ENCODE assay signal across 8 cellular contexts in genomic region chr5:50445281-50445949, GRCh38. TPM values are rescaled to one million over a fixed set of nuclear protein-coding genes. Genes with fewer than 3 reads are reported as not detected.
A peak's percentile ranks its signal among the peaks of the same experiment; 100 is the strongest.
DNase-seq lines count a peak whose midpoint lies in the region; ATAC-seq lines count a peak whose summit lies in the region.

No MANE protein-coding gene starts in this region.

- H3K4me3 Mint-ChIP-seq in activated T-cell treated with anti-CD3 and anti-CD28 coated beads, Interleukin-2, amount 50 U/mL, for 4 hours: peak overlapping the region; percentile 72

- H3K27me3 Mint-ChIP-seq in activated T-cell treated with anti-CD3 and anti-CD28 coated beads, Interleukin-2, amount 50 U/mL, for 4 hours (ENCODE audit: low read depth): no peaks in the 10 kb centered on the region

- DNase-seq in GF-D8 (lab: John Stamatoyannopoulos, UW) (peak; percentile 65), NCI-H2227 treated with DMSO at 0.1 percent for 48 hours (lab: John Stamatoyannopoulos, UW) (no peak), hepatic stellate cell (ENCODE audit: low spot score) (no peak), NCI-H1092 (lab: John Stamatoyannopoulos, UW) (no peak), DMS 273 treated with DMSO at 0.1 percent for 48 hours (lab: John Stamatoyannopoulos, UW) (no peak)
- DNase-seq in activated T-cell treated with anti-CD3 and anti-CD28 coated beads, Interleukin-2, amount 50 U/mL, for 4 hours: no peak

- peaks cover 4% of the 10 kb centered on the region for H3K9me3 Mint-ChIP-seq in activated T-cell treated with anti-CD3 and anti-CD28 coated beads, Interleukin-2, amount 50 U/mL, for 4 hours

- peaks cover 68% of the 10 kb centered on the region for H3K4me1 Mint-ChIP-seq in activated T-cell treated with anti-CD3 and anti-CD28 coated beads, Interleukin-2, amount 50 U/mL, for 4 hours (ENCODE audit: low read depth)

- H3K36me3 Mint-ChIP-seq in activated T-cell treated with anti-CD3 and anti-CD28 coated beads, Interleukin-2, amount 50 U/mL, for 4 hours (ENCODE audit: insufficient read depth): no peaks in the 10 kb centered on the region

- ATAC-seq in GM19463 (IDR thresholded peaks at IDR 0.05; ENCODE audit: unreplicated experiment) (peak; percentile 52), HG03378 (IDR thresholded peaks at IDR 0.05; ENCODE audit: unreplicated experiment) (peak; percentile 79)
- peak in 1 of 2 donors; percentile 13 for ATAC-seq in activated T-cell treated with anti-CD3 and anti-CD28 coated beads, Interleukin-2, amount 50 U/mL, for 4 hours

RNA-seq across cellular contexts. Expression of gene EMB, which starts 4.3 kb away (rescaled TPM):
- total RNA-seq in activated T-cell treated with anti-CD3 and anti-CD28 coated beads, Interleukin-2, amount 50 U/mL, for 4 hours: 10 to 100 TPM; 42.1 to 61.6 (median 57.2) TPM
